Comparison of ENCODE assay signal across 8 cellular contexts in the genomic region with DNA sequence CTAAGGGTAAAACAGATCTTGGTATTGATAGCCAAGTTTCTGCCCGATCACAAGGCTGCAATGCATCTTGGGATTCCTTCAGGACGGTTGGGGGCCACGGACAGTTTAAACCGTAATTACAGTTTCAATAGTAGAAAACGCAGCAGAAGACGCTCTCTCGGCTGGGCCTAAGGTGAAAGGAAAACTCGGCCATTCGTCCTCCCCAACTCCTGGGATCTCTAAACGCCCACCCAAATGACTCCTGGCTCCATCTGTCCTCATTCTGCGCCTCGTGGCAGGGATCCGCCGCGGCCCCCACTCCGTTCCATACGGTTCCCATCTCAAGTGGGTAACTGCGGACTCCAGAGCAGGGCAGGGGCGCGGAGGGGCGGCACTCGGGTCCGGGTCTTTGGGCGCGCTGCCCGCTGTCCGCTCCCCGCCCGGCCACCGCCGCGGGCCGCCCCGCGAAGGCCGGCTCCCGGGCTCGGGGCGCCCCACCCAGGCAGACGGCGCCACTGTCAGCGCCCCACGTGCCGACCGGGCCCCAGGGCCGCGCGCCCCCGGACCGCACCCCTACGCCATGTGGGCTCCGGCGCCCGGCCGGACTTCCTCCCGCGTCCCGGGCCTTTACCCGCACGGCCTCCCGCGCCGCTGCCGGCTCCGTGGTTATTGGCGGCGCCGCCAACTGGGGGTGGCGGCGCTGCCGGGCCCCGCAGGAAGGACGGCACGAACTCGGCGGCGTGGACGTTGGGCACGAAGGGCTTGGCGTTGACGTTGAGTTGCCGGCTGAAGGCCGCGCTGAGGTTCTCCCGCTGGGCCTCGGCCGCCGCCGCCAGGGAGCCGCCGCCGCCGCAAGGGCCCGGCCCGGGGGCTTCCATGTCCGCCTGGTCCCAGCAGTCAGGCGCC. TPM values are rescaled to one million over a fixed set of nuclear protein-coding genes. Genes with fewer than 3 reads are reported as not detected.
DNase-seq lines count a peak whose midpoint lies in the region; ATAC-seq and TF ChIP-seq lines count a peak whose summit lies in the region.

No MANE protein-coding gene starts in this region.

- H3K4me3 Mint-ChIP-seq in IgD-negative memory B cell = peak overlapping the region; percentile 91 to 98 (median 95)

- H3K9ac ChIP-seq in duodenal mucosa (ENCODE audit: low read depth in 1 of 2, low read length in 2 of 2) = peak overlapping the region; percentile 64 to 91

- no peak for TF ChIP-seq CTCF in lower lobe of right lung (IDR thresholded peaks at IDR 0.05)

- intact Hi-C loops in lower lobe of right lung (cut with DNase I) = no loop called here

- peak overlapping the region; percentile 87 to 94 for H3K4me3 ChIP-seq in duodenal mucosa (ENCODE audit: low read depth in 1 of 2, low read length in 2 of 2)
- peak overlapping the region; percentile 81 for H3K4me3 ChIP-seq in lower lobe of right lung

- H3K9me3 ChIP-seq in duodenal mucosa (ENCODE audit: control insufficient read depth in 1 of 2, low read length in 2 of 2) (no peaks in the 10 kb centered on the region), lower lobe of right lung (no peaks in the 10 kb centered on the region)

- peaks cover 2 to 3% of the 10 kb centered on the region in 2 donors for H3K36me3 ChIP-seq in duodenal mucosa (ENCODE audit: control insufficient read depth in 1 of 2, insufficient read depth in 2 of 2, low read length in 2 of 2)
- H3K36me3 ChIP-seq in lower lobe of right lung = no peaks in the 10 kb centered on the region

- DNase-seq in G401 (ENCODE audit: low spot score) = peak; percentile 22
- peak; percentile 24 for DNase-seq in activated CD4-positive, alpha-beta T cell treated with anti-CD3 and anti-CD28 coated beads, Interleukin-2, amount 50 U/mL, for 1 hour
- peak; percentile 69 for DNase-seq in lower lobe of right lung
- peak; percentile 11 for DNase-seq in stimulated activated CD8-positive, alpha-beta memory T cell treated with anti-CD3 and anti-CD28 coated beads, Interleukin-12 subunit alpha, Interleukin-12 subunit beta, amount 100 ng/mL, for 24 hours (ENCODE audit: extremely low read depth)
- no peak for DNase-seq in DMS114 treated with DMSO at 0.1 percent for 48 hours (lab: John Stamatoyannopoulos, UW; ENCODE audit: unreplicated experiment)

- H3K27ac Mint-ChIP-seq in IgD-negative memory B cell = peak overlapping the region; percentile 95 to 96 (median 96)

- H3K9me3 Mint-ChIP-seq in IgD-negative memory B cell = peaks cover 0 to 2% (median 0%) of the 10 kb centered on the region in 3 donors

- in situ Hi-C loops in G401 (cut with HindIII; ENCODE audit: low sequenced_read_pairs) = no loop called here

- peaks cover 9% of the 10 kb centered on the region for H3K36me3 Mint-ChIP-seq in IgD-negative memory B cell

- no peaks in the 10 kb centered on the region for H3K27me3 ChIP-seq in duodenal mucosa (ENCODE audit: control insufficient read depth in 1 of 2, insufficient read depth in 2 of 2, low read length in 2 of 2)
- H3K27me3 ChIP-seq in lower lobe of right lung (ENCODE audit: low read depth) = no peaks in the 10 kb centered on the region

- H3K4me1 ChIP-seq in duodenal mucosa (ENCODE audit: control insufficient read depth in 1 of 2, insufficient read depth in 2 of 2, low read length in 2 of 2) (peaks cover 28 to 36% of the 10 kb centered on the region in 2 donors), lower lobe of right lung (peaks cover 48% of the 10 kb centered on the region)

- ATAC-seq in GM21619 (IDR thresholded peaks at IDR 0.05; ENCODE audit: unreplicated experiment) (peak; percentile 33), lower lobe of right lung (peak; percentile 16 to 47)

- H3K27ac ChIP-seq in duodenal mucosa (ENCODE audit: low read depth, low read length) = peak overlapping the region; percentile 91
- H3K27ac ChIP-seq in lower lobe of right lung = peak overlapping the region; percentile 94

- H3K27me3 Mint-ChIP-seq in IgD-negative memory B cell = no peaks in the 10 kb centered on the region

- peaks cover 30 to 36% (median 32%) of the 10 kb centered on the region in 3 donors for H3K4me1 Mint-ChIP-seq in IgD-negative memory B cell

RNA-seq across cellular contexts. Expression of gene GSPT1, which starts 0.8 kb away (rescaled TPM):
- 22.8 and 26.5 TPM in 2 replicates for total RNA-seq in G401 (2014; rRNA removed; shearing (Covaris generic))
- polyA plus RNA-seq in IgD-negative memory B cell = 77.7 TPM
- 107 TPM for total RNA-seq in lower lobe of right lung

RNA-seq across cellular contexts. Expression of gene NPIPB2, which starts 26.8 kb away (rescaled TPM):
- 0.43 and 0.47 TPM in 2 replicates for total RNA-seq in G401 (2014; rRNA removed; shearing (Covaris generic))
- polyA plus RNA-seq in IgD-negative memory B cell = 0.74 TPM
- 5.6 TPM for total RNA-seq in lower lobe of right lung

RNA-seq across cellular contexts. Expression of gene TNFRSF17, which starts 50.0 kb away (rescaled TPM):
- total RNA-seq in G401 (2014; rRNA removed; shearing (Covaris generic)) = not detected in 2 replicates
- polyA plus RNA-seq in IgD-negative memory B cell = 83.0 TPM
- total RNA-seq in lower lobe of right lung = 1.4 TPM
